24 cellular contexts compared by ENCODE assay signal in the genomic region with DNA sequence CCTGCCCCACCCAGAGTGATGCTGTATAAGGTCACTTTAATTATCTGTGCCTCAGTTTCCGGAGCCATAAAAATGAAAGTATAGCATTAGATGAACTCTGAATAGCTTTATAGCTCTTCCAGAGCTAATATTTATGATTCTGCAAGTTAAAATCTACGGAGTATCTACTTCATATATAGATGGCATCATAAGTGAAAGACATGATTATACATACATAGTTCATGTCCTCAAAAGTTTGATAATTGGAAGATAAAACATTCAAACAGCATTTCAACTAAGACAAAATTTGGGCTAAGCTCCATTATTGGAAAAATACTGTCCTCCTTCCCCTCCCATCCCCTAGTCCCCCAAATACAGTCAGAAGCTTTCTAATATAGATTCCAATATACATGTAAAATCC.
"Had no signal": no experiment of that assay in that cellular context is flagged by ENCODE, and none has a peak within 500 bp of the region (broad histone marks: within the 10 kb centered on the region; RNA-seq: fewer than 3 reads in every experiment).

No MANE protein-coding gene starts in this region.

- ATAC-seq: activated CD4-positive, CD25-positive, alpha-beta regulatory T cell treated with anti-CD3 and anti-CD28 coated beads, Interleukin-2, amount 50 U/mL, for 24 hours; activated CD8-positive, alpha-beta T cell treated with anti-CD3 and anti-CD28 coated beads for 36 hours; activated T-cell treated with anti-CD3 and anti-CD28 coated beads, Interleukin-2, amount 50 U/mL, for 72 hours; Right ventricle myocardium inferior had no signal

- H3K27ac ChIP-seq: breast epithelium, colonic mucosa, SK-N-MC had no signal

- H3K9me3 ChIP-seq: breast epithelium, colonic mucosa had no signal

- H3K4me1 ChIP-seq: breast epithelium, colonic mucosa had no signal

- H3K36me3 ChIP-seq: breast epithelium, colonic mucosa had no signal

- H3K27me3 Mint-ChIP-seq: activated CD8-positive, alpha-beta T cell treated with anti-CD3 and anti-CD28 coated beads for 36 hours had no signal

- H3K27ac Mint-ChIP-seq: activated CD8-positive, alpha-beta T cell treated with anti-CD3 and anti-CD28 coated beads for 36 hours; activated naive CD8-positive, alpha-beta T cell treated with anti-CD3 and anti-CD28 coated beads, Interleukin-2, amount 10 ng/mL, durations not matched to agents 7 days and 5 days; activated T-cell treated with anti-CD3 and anti-CD28 coated beads, Interleukin-2, amount 50 U/mL, for 72 hours had no signal

- H3K4me3 ChIP-seq: breast epithelium, colonic mucosa, SK-N-MC had no signal

- DNase-seq: activated CD4-positive, alpha-beta T cell treated with anti-CD3 and anti-CD28 coated beads for 4 hours; activated CD8-positive, alpha-beta memory T cell treated with anti-CD3 and anti-CD28 coated beads, Interleukin-2, amount 50 U/mL, for 4 hours; activated CD8-positive, alpha-beta T cell treated with anti-CD3 and anti-CD28 coated beads for 36 hours; activated naive CD4-positive, alpha-beta T cell treated with anti-CD3 and anti-CD28 coated beads, Interleukin-2, amount 50 U/mL, for 16 hours; activated naive CD8-positive, alpha-beta T cell treated with anti-CD3 and anti-CD28 coated beads, Interleukin-2, amount 10 ng/mL, durations not matched to agents 7 days and 5 days; activated T-cell treated with anti-CD3 and anti-CD28 coated beads, Interleukin-2, amount 50 U/mL, for 72 hours; aorta; caudate nucleus; colonic mucosa; MV-4-11; NCI-H1092 treated with DMSO at 0.1 percent for 48 hours; NCI-H1417 treated with DMSO at 0.1 percent for 48 hours; NCI-H1694 treated with DMSO at 0.1 percent for 48 hours; NCI-H2081; NCI-H2171; NCI-H226; NCI-H510A; NCI-H526 treated with DMSO at 0.1 percent for 48 hours; NCI-H82; RPMI8226 had no signal

- H3K27me3 ChIP-seq: breast epithelium had no signal

- H3K4me3 Mint-ChIP-seq: activated CD8-positive, alpha-beta T cell treated with anti-CD3 and anti-CD28 coated beads for 36 hours; activated naive CD8-positive, alpha-beta T cell treated with anti-CD3 and anti-CD28 coated beads, Interleukin-2, amount 10 ng/mL, durations not matched to agents 7 days and 5 days; activated T-cell treated with anti-CD3 and anti-CD28 coated beads, Interleukin-2, amount 50 U/mL, for 72 hours had no signal

- H3K9me3 Mint-ChIP-seq: activated naive CD8-positive, alpha-beta T cell treated with anti-CD3 and anti-CD28 coated beads, Interleukin-2, amount 10 ng/mL, durations not matched to agents 7 days and 5 days; activated T-cell treated with anti-CD3 and anti-CD28 coated beads, Interleukin-2, amount 50 U/mL, for 72 hours had no signal
